ENCODE assay signal across 16 cellular contexts in the genomic region with DNA sequence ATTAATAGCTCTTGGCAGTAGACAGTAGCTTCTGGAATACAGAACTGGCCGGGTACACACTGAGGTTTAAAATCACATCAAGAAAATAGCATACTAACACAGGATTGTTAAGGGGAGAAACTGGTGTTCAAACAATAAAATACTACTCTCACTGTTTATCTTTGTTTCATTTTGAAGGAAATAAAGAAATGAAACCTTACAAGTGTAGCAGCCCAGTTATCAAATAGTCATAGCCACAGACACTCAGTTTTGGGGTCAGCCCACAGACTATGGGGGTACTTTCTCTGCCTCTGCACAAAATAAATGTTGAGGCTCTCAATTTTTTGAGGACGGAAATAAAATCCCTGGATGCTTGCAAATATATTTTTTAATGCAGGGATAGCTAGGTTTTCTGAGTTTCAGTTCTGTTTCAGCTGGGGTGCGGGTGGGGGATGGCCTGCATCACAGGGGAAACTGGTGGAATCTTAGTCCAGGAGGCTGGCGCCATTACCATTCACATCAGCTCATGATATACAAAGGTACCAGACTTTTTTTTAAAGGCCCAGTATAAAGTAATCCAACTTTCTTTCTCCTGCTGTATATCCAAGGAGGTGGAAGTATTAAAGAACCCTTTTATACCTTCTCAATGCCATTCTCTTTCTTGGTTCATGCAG.
A peak's percentile ranks its signal among the peaks of the same experiment; 100 is the strongest.
DNase-seq lines count a peak whose midpoint lies in the region; ATAC-seq and TF ChIP-seq lines count a peak whose summit lies in the region.
"Had no signal": no experiment of that assay in that cellular context is flagged by ENCODE, and none has a peak within 500 bp of the region (broad histone marks: within the 10 kb centered on the region; RNA-seq: fewer than 3 reads in every experiment).

No MANE protein-coding gene starts in this region.

- in situ Hi-C loops in HAP-1 (cut with MboI; ENCODE audit: low sequenced_read_pairs): no loop called here

- H3K36me3 ChIP-seq in lower lobe of right lung: no peaks in the 10 kb centered on the region
- H3K36me3 ChIP-seq in tibial artery: no peaks in the 10 kb centered on the region
- no peaks in the 10 kb centered on the region for H3K36me3 ChIP-seq in HAP-1 (replicated peaks)
- H3K36me3 ChIP-seq: cardiac muscle cell, SJSA1 had no signal

- H3K27me3 ChIP-seq in lower lobe of right lung (ENCODE audit: low read depth) (no peaks in the 10 kb centered on the region), tibial artery (no peaks in the 10 kb centered on the region), HAP-1 (ENCODE audit: low read depth) (no peaks in the 10 kb centered on the region)
- H3K27me3 ChIP-seq: SJSA1 had no signal

- peak; percentile 58 for DNase-seq in NCI-H446 treated with DMSO at 0.1 percent for 48 hours (lab: John Stamatoyannopoulos, UW)
- no peak for DNase-seq in NCI-H446 (lab: John Stamatoyannopoulos, UW)
- peak; percentile 41 for DNase-seq in RPMI8226
- no peak for DNase-seq in lower lobe of right lung
- DNase-seq in tibial artery: no peak
- DNase-seq in HAP-1 (ENCODE audit: low spot score in 2 of 2): no peak
- DNase-seq in KG1 (lab: John Stamatoyannopoulos, UW): no peak
- DNase-seq: activated naive CD4-positive, alpha-beta T cell treated with anti-CD3 and anti-CD28 coated beads for 36 hours; GM23248; mucosa of descending colon; NCI-H774; posterior cingulate gyrus; stimulated activated CD4-positive, alpha-beta T cell treated with anti-CD3 and anti-CD28 coated beads, Interleukin-1b, Interleukin-23, amount 100 ng/mL, for 48 hours had no signal

- H3K4me3 ChIP-seq in lower lobe of right lung (no peak overlapping the region), tibial artery (no peak overlapping the region), HAP-1 (no peak overlapping the region)
- H3K4me3 ChIP-seq: cardiac muscle cell, GM23248, mucosa of descending colon, SJSA1 had no signal

- H3K27ac ChIP-seq in lower lobe of right lung: peak overlapping the region; percentile 18
- H3K27ac ChIP-seq in tibial artery: peak overlapping the region; percentile 52 to 56
- H3K27ac ChIP-seq: cardiac muscle cell, GM23248, SJSA1 had no signal

- ATAC-seq in lower lobe of right lung (no peak), HG03135 (IDR thresholded peaks at IDR 0.05; ENCODE audit: unreplicated experiment) (no peak)
- ATAC-seq: mucosa of descending colon had no signal

- TF ChIP-seq CTCF in lower lobe of right lung (IDR thresholded peaks at IDR 0.05) (no peak), tibial artery (IDR thresholded peaks at IDR 0.05) (no peak)

- intact Hi-C loops in lower lobe of right lung (cut with DNase I): no loop called here
- intact Hi-C loops in tibial artery (cut with DNase I; ENCODE audit: low total_unique reads): no loop called here

- H3K9me3 ChIP-seq in lower lobe of right lung (no peaks in the 10 kb centered on the region), tibial artery (no peaks in the 10 kb centered on the region), HAP-1 (no peaks in the 10 kb centered on the region)
- H3K9me3 ChIP-seq: mucosa of descending colon, SJSA1 had no signal

- H3K4me1 ChIP-seq in lower lobe of right lung (peaks cover 24% of the 10 kb centered on the region), tibial artery (peaks cover 0 to 23% (median 20%) of the 10 kb centered on the region in 4 donors), HAP-1 (peaks cover 19% of the 10 kb centered on the region)

Comparison
In these comparisons a context has a peak if more than half of its experiments do, and no peak if none do; other contexts are left out.
1. DNase-seq: peak in NCI-H446 treated with DMSO at 0.1 percent for 48 hours (single experiment) and RPMI8226 (single experiment); none in NCI-H446 (0 of 2), lower lobe of right lung (single experiment), tibial artery (0 of 2), HAP-1 (0 of 2) and KG1 (single experiment).